Comparison of ENCODE assay signal across 22 cellular contexts in the genomic region with DNA sequence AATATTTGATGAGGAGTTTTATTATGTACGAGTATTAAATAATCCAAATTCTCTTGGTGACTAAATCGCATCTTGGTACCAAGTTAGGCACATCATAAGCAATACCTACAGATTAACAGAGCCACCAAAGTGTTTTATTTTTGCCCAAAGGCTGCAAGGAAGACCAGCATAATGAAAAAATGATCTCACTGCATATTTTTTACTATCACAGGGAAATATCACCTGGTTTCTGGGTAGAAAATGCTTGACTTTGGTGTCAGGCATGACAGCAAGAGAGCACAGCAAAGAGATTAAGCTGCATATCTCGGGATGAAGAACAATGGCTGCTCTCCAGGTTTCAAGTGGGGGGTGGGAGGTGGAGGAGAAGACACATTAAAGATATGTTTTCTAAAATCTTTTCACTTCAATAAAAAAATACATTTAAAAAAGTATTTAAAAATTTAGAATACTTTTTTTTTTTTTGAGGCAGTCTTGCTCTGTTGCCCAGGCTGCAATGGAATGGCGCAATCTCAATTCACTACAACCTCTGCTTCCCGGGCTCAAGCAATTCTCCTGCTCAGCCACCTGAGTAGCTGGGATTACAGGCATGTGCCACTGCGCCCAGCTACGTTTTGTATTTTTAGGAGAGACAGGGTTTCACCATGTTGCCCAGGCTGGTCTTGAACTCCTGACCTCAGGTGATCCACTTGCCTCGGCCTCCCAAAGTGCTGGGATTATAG.
DNase-seq lines count a peak whose midpoint lies in the region; ATAC-seq, FAIRE-seq and TF ChIP-seq lines count a peak whose summit lies in the region.
"Had no signal": no experiment of that assay in that cellular context is flagged by ENCODE, and none has a peak within 500 bp of the region (broad histone marks: within the 10 kb centered on the region; RNA-seq: fewer than 3 reads in every experiment).

No MANE protein-coding gene starts in this region.

- H3K4me3 ChIP-seq in IMR-90 (ENCODE audit: insufficient read depth, low read depth, low read length), result no peak overlapping the region
- no peak overlapping the region for H3K4me3 ChIP-seq in H1 (ENCODE audit: extremely low read depth in 1 of 4, insufficient read depth in 2 of 4, low read depth in 3 of 4, low read length in 4 of 4)
- H3K4me3 ChIP-seq in neural progenitor cell, result no peak overlapping the region
- H3K4me3 ChIP-seq: PC-9 had no signal

- peaks cover 16% of the 10 kb centered on the region for H3K4me1 Mint-ChIP-seq in neural progenitor cell

- H3K14ac ChIP-seq in IMR-90 (replicated peaks; ENCODE audit: low read depth, low read length) (no peak overlapping the region), H1 (ENCODE audit: insufficient read length) (no peak overlapping the region)

- H3F3A ChIP-seq in neural progenitor cell (ENCODE audit: low read depth), result peaks cover 4% of the 10 kb centered on the region

- H3K4me2 ChIP-seq in IMR-90 (ENCODE audit: low read depth, low read length) (no peak overlapping the region), H1 (ENCODE audit: insufficient read depth in 1 of 2, low read depth in 2 of 2, low read length in 2 of 2) (peak overlapping the region in 1 of 2 experiments; percentile 46; a peak in 1 of 4 replicates), neural progenitor cell (peak overlapping the region; percentile 10)
- H3K4me2 ChIP-seq: PC-9 had no signal

- no peak overlapping the region for H2BK15ac ChIP-seq in IMR-90 (ENCODE audit: low read depth, low read length)
- no peak overlapping the region for H2BK15ac ChIP-seq in H1 (ENCODE audit: low read length)

- H3K23me2 ChIP-seq in H1 (ENCODE audit: low read depth, low read length), result no peaks in the 10 kb centered on the region

- H3K79me1 ChIP-seq in IMR-90 (ENCODE audit: low read depth in 1 of 2, low read length in 2 of 2) (peaks cover 7 to 54% of the 10 kb centered on the region in 2 experiments), H1 (ENCODE audit: low read depth, low read length) (peaks cover 6% of the 10 kb centered on the region; the same call in 1 of the 2 replicates)

- H3K79me2 ChIP-seq in H1 (ENCODE audit: control insufficient read depth in 1 of 2, insufficient read depth in 2 of 2, low read length in 2 of 2) (peaks cover 0 to 90% of the 10 kb centered on the region in 2 experiments; a peak in 2 of 4 replicates), neural progenitor cell (ENCODE audit: low read depth) (peaks cover 98% of the 10 kb centered on the region)

- TF ChIP-seq RAD21 in IMR-90 (IDR thresholded peaks at IDR 0.05; ENCODE audit: low read length), result no peak
- TF ChIP-seq RAD21 in H1 (IDR thresholded peaks at IDR 0.05 in 1 of 2, conservative IDR thresholded peaks at IDR 0.05 in 1 of 2; ENCODE audit: low read depth in 2 of 2, low read length in 2 of 2), result no peak

- peaks cover 35% of the 10 kb centered on the region for H3K4me1 ChIP-seq in ES-I3 (ENCODE audit: insufficient read depth, low read length)
- peaks cover 11% of the 10 kb centered on the region; the same call in 1 of the 2 replicates for H3K4me1 ChIP-seq in IMR-90 (ENCODE audit: control insufficient read depth, insufficient read depth, low read length)
- H3K4me1 ChIP-seq in H1 (replicated peaks in 1 of 4; ENCODE audit: control insufficient read depth in 3 of 4, insufficient read depth in 4 of 4, low read length in 3 of 4), result peaks cover 0 to 9% (median 3%) of the 10 kb centered on the region in 4 experiments; a peak in 3 of 7 replicates
- H3K4me1 ChIP-seq in neural progenitor cell, result peaks cover 30% of the 10 kb centered on the region

- H3K56ac ChIP-seq in IMR-90 (ENCODE audit: extremely low read depth, insufficient read depth, low read length) (no peak overlapping the region), H1 (replicated peaks; ENCODE audit: insufficient read length, low read depth, low read length) (no peak overlapping the region)

- no peak overlapping the region for H2AK9ac ChIP-seq in IMR-90 (replicated peaks; ENCODE audit: low read depth, low read length, poor library complexity)

- no peak overlapping the region for H2BK20ac ChIP-seq in IMR-90 (ENCODE audit: low read depth, low read length)
- no peak overlapping the region for H2BK20ac ChIP-seq in H1 (ENCODE audit: low read length)

- no CpG with 5 or more reads among the region's 8 CpGs for WGBS in IMR-90 (ENCODE audit: extremely low coverage in 2 of 2, insufficient read length in 1 of 2), 2 experiments
- 81% methylated on average over 8 of the region's 8 CpGs; no CpG with 5 or more reads in 1 of the 2 experiments for WGBS in H1 (ENCODE audit: extremely low coverage in 1 of 2, insufficient coverage in 1 of 2, insufficient read length in 1 of 2, insufficient replicate concordance in 2 of 2, low coverage in 1 of 2, low lambda C conversion rate in 2 of 2, missing lambda C conversion rate in 1 of 2), 2 experiments

- no peak overlapping the region for H4K5ac ChIP-seq in IMR-90 (ENCODE audit: low read depth, low read length)
- H4K5ac ChIP-seq in H1 (ENCODE audit: insufficient read length, low read depth, low read length), result no peak overlapping the region

- H3K36me3 Mint-ChIP-seq in neural progenitor cell, result peaks cover 5% of the 10 kb centered on the region

- no peak for TF ChIP-seq CTCF in IMR-90 (conservative IDR thresholded peaks at IDR 0.05; ENCODE audit: low read depth, low read length)
- no peak for TF ChIP-seq CTCF in H1 (IDR thresholded peaks at IDR 0.05; ENCODE audit: control extremely low read depth in 1 of 3, insufficient read depth in 1 of 3, low read depth in 1 of 3, low read length in 3 of 3)
- TF ChIP-seq CTCF in neural progenitor cell (IDR thresholded peaks at IDR 0.05), result no peak

- BruUV-seq in IMR-90 (replicated peaks; lab: Mats Ljungman, UMichigan), result no TSS peak

- dilution Hi-C loops in IMR-90 (cut with HindIII; ENCODE audit: low sequenced_read_pairs, unreplicated experiment), result no loop called here

- H3K4ac ChIP-seq in IMR-90 (ENCODE audit: low read depth, low read length) (no peak overlapping the region), H1 (replicated peaks; ENCODE audit: insufficient read length, low read depth, low read length) (no peak overlapping the region)

- no peak overlapping the region for H2BK12ac ChIP-seq in H1 (ENCODE audit: low read depth, low read length)

- H3K9me1 ChIP-seq in IMR-90 (ENCODE audit: insufficient read depth, low read length), result peaks cover 10% of the 10 kb centered on the region

- POLR2A ChIA-PET in IMR-90 (lab: Charles Lee; ENCODE audit: unreplicated experiment) (no interaction called here), H1 (lab: Charles Lee; ENCODE audit: partially characterized antibody) (no interaction called here)

- CTCF ChIA-PET in IMR-90 (lab: Yijun Ruan, JAX) (interaction anchor here (0.7 to 1.3 kb wide), 2 partner anchors 115 to 264 kb away, joined by 3 to 4 read pairs; no protein-coding TSS in a partner anchor), H1 (lab: Charles Lee; ENCODE audit: partially characterized antibody) (interaction anchor here (1.3 kb wide), 1 partner anchor 74 kb away, joined by 3 read pairs; no protein-coding TSS in a partner anchor)

- H2BK5ac ChIP-seq in IMR-90 (ENCODE audit: low read depth, low read length, poor library complexity, severe bottlenecking) (no peak overlapping the region), H1 (ENCODE audit: low read depth, low read length) (no peak overlapping the region)

- no peak overlapping the region for H3K18ac ChIP-seq in IMR-90 (ENCODE audit: low read depth, low read length)
- no peak overlapping the region for H3K18ac ChIP-seq in H1 (ENCODE audit: extremely low read depth, low read length)

- no peak for FAIRE-seq in H1 (lab: Jason Lieb, UNC)

- H3K27ac ChIP-seq in IMR-90 (ENCODE audit: insufficient read depth, low read length) (no peak overlapping the region), H1 (ENCODE audit: low read depth, low read length) (no peak overlapping the region), neural progenitor cell (no peak overlapping the region)
- H3K27ac ChIP-seq: PC-9, RWPE1 had no signal

- ATAC-seq in IMR-90 (ENCODE audit: low read depth), result no peak
- ATAC-seq: SK-N-SH treated with all-trans-retinoic acid at 6 μM for 48 hours had no signal

- in situ Hi-C loops in IMR-90 (cut with MboI; ENCODE audit: low sequenced_read_pairs), result no loop called here

- H4K8ac ChIP-seq in IMR-90 (ENCODE audit: low read depth in 2 of 2, low read length in 2 of 2), result no peak overlapping the region
- H4K8ac ChIP-seq in H1 (ENCODE audit: extremely low read depth, insufficient read depth, low read length), result no peak overlapping the region

- TF ChIP-seq EP300 in H1 (IDR thresholded peaks at IDR 0.05; ENCODE audit: borderline replicate concordance in 1 of 2, low read depth in 2 of 2, low read length in 2 of 2), result no peak

- H3K9ac ChIP-seq in ES-I3 (ENCODE audit: low read depth, low read length) (peak overlapping the region; percentile 9; the same call in 1 of the 2 replicates), IMR-90 (ENCODE audit: low read depth, low read length) (no peak overlapping the region), H1 (replicated peaks in 1 of 4; ENCODE audit: extremely low read depth in 1 of 4, low read depth in 3 of 4, low read length in 3 of 4) (no peak overlapping the region), neural progenitor cell (no peak overlapping the region)

- H3K4me3 Mint-ChIP-seq in neural progenitor cell, result no peak overlapping the region
- H3K4me3 Mint-ChIP-seq: B cell had no signal

- H3K27ac Mint-ChIP-seq in neural progenitor cell, result no peak overlapping the region
- H3K27ac Mint-ChIP-seq: B cell had no signal

- DNase-seq in IMR-90 (no peak), H1 (ENCODE audit: low read depth in 1 of 2, low spot score in 2 of 2) (no peak), neural progenitor cell (ENCODE audit: low spot score) (peak; percentile 21), kidney tubule cell (ENCODE audit: low spot score) (no peak), DMS53 treated with DMSO at 0.1 percent for 48 hours (lab: John Stamatoyannopoulos, UW; ENCODE audit: unreplicated experiment) (no peak), NCI-H1436 (lab: John Stamatoyannopoulos, UW) (no peak), Kasumi-1 (lab: John Stamatoyannopoulos, UW) (no peak)
- DNase-seq: 8988T, COR-L47, GF-D8, GOT3, NCI-H1105 treated with DMSO at 0.1 percent for 48 hours, NCI-H1694 treated with DMSO at 0.1 percent for 48 hours, NCI-H2107, NCI-H226, NCI-H524, PC-9, SIG-M5 had no signal

- H2AK5ac ChIP-seq in IMR-90 (ENCODE audit: low read depth, low read length), result no peak overlapping the region
- no peak overlapping the region for H2AK5ac ChIP-seq in H1 (ENCODE audit: low read depth, low read length)

- H3K27me3 ChIP-seq in IMR-90 (ENCODE audit: control insufficient read depth, insufficient read depth, low read length) (no peaks in the 10 kb centered on the region), H1 (replicated peaks in 1 of 4; ENCODE audit: control insufficient read depth in 3 of 4, extremely low read depth in 1 of 4, insufficient read depth in 3 of 4, low read length in 3 of 4) (no peaks in the 10 kb centered on the region), neural progenitor cell (no peaks in the 10 kb centered on the region)

- peaks cover 2% of the 10 kb centered on the region for H3K27me3 Mint-ChIP-seq in neural progenitor cell (ENCODE audit: insufficient read depth, low read depth)
- H3K27me3 Mint-ChIP-seq: B cell had no signal

- intact Hi-C loops in IMR-90 (cut with micrococcal nuclease), result no loop called here

- H3K36me3 ChIP-seq in ES-I3 (ENCODE audit: insufficient read depth, low read length) (no peaks in the 10 kb centered on the region), IMR-90 (ENCODE audit: control insufficient read depth, insufficient read depth, low read length) (no peaks in the 10 kb centered on the region), H1 (ENCODE audit: control insufficient read depth in 2 of 4, insufficient read depth in 4 of 4, low read length in 3 of 4) (no peaks in the 10 kb centered on the region), neural progenitor cell (no peaks in the 10 kb centered on the region)

- no peak overlapping the region for H2BK120ac ChIP-seq in IMR-90 (ENCODE audit: low read depth, low read length)
- H2BK120ac ChIP-seq in H1 (replicated peaks; ENCODE audit: low read depth, low read length), result no peak overlapping the region

- H3K9me3 ChIP-seq in ES-I3 (ENCODE audit: control insufficient read depth, insufficient read depth, low read length), result no peaks in the 10 kb centered on the region
- no peaks in the 10 kb centered on the region for H3K9me3 ChIP-seq in IMR-90 (ENCODE audit: control insufficient read depth, insufficient read depth, low read length)
- no peaks in the 10 kb centered on the region for H3K9me3 ChIP-seq in H1 (ENCODE audit: insufficient read depth in 2 of 2, low read depth in 1 of 2, low read length in 1 of 2)
- H3K9me3 ChIP-seq in neural progenitor cell (ENCODE audit: low read depth), result no peaks in the 10 kb centered on the region

- H4K91ac ChIP-seq in IMR-90 (ENCODE audit: insufficient read depth, low read depth, low read length) (no peak overlapping the region), H1 (replicated peaks; ENCODE audit: insufficient read length, low read length) (no peak overlapping the region)

- TF ChIP-seq POLR2A in IMR-90 (IDR thresholded peaks at IDR 0.05; ENCODE audit: low read depth, low read length) (no peak), H1 (IDR thresholded peaks at IDR 0.05; ENCODE audit: control extremely low read depth in 1 of 2, low read depth in 2 of 2, low read length in 2 of 2) (no peak)

- H3K23ac ChIP-seq in IMR-90 (ENCODE audit: low read depth, low read length) (no peak overlapping the region), H1 (ENCODE audit: insufficient read length) (no peak overlapping the region)

- peaks cover 7% of the 10 kb centered on the region for H3K9me3 Mint-ChIP-seq in neural progenitor cell

- H2AFZ ChIP-seq in IMR-90 (replicated peaks; ENCODE audit: low read length, poor library complexity) (no peak overlapping the region), H1 (ENCODE audit: low read length) (no peak overlapping the region), neural progenitor cell (replicated peaks) (no peak overlapping the region)
- H2AFZ ChIP-seq: PC-9 had no signal

- H4K20me1 ChIP-seq in IMR-90 (ENCODE audit: insufficient read depth, low read length) (peaks cover 10% of the 10 kb centered on the region; the same call in 1 of the 2 replicates), H1 (replicated peaks in 1 of 2; ENCODE audit: control insufficient read depth in 1 of 2, insufficient read depth in 2 of 2, low read length in 2 of 2) (peaks cover 0 to 1% of the 10 kb centered on the region in 2 experiments), neural progenitor cell (ENCODE audit: low read depth) (peaks cover 64% of the 10 kb centered on the region)
